Comparison of ENCODE assay signal across 18 cellular contexts in the genomic region with DNA sequence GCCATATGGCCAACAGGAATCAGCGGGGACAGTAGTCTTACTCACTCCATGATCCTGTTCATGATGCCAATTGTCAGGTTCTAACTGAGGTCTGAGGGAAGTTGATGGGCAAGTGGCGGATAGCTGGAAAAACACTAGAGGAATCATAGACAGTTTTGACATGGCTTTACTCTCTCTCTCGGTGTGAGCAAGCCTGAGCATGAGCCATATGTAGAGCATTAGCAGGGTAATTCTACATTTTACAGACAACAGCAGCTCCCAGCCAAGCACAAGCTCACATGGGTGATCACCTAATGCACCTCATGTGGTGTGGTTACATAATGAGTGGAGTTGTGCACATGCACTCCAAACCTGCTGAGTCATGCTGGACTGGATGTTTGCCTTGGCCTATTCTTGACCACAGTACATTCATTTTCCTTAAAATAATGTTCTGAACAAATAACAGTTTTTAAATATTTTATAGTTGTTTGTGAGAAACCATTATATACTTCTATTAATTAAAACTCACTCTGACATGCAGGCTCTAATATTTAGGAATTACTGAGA.
DNase-seq lines count a peak whose midpoint lies in the region; ATAC-seq and TF ChIP-seq lines count a peak whose summit lies in the region.
"Had no signal": no experiment of that assay in that cellular context is flagged by ENCODE, and none has a peak within 500 bp of the region (broad histone marks: within the 10 kb centered on the region; RNA-seq: fewer than 3 reads in every experiment).

No MANE protein-coding gene starts in this region.

- H3K9me3 ChIP-seq in GM23248 (ENCODE audit: low read depth) (no peaks in the 10 kb centered on the region), adipocyte (ENCODE audit: control insufficient read depth, low read length) (no peaks in the 10 kb centered on the region), tibial nerve (no peaks in the 10 kb centered on the region)
- H3K9me3 ChIP-seq: esophagus muscularis mucosa, SJSA1 had no signal

- 54 to 61% methylated on average over 3 of the region's 3 CpGs for WGBS in GM23248 (ENCODE audit: low coverage in 1 of 2, low lambda C conversion rate in 2 of 2, missing lambda C conversion rate in 2 of 2), 2 experiments
- 85 to 87% methylated on average over 3 of the region's 3 CpGs for WGBS in tibial nerve, 2 donors

- H3K9ac ChIP-seq in GM23248 (no peak overlapping the region), adipocyte (ENCODE audit: low read length) (no peak overlapping the region)

- H4K20me1 ChIP-seq in GM23248 (ENCODE audit: insufficient read depth), result no peaks in the 10 kb centered on the region

- H3F3A ChIP-seq in GM23248 (ENCODE audit: insufficient read depth), result no peaks in the 10 kb centered on the region

- DNase-seq in ACHN (peak; percentile 18), GM23248 (peak; percentile 59), adipocyte (ENCODE audit: low read depth) (peak; percentile 16), glomerular visceral epithelial cell (ENCODE audit: extremely low spot score) (peak; percentile 8), tibial nerve (ENCODE audit: low spot score in 2 of 2) (no peak), NCI-H1694 treated with DMSO at 0.1 percent for 48 hours (lab: John Stamatoyannopoulos, UW) (no peak), NCI-H510A treated with DMSO at 0.1 percent for 48 hours (lab: John Stamatoyannopoulos, UW) (no peak)
- DNase-seq: activated CD4-positive, alpha-beta T cell treated with anti-CD3 and anti-CD28 coated beads, Interleukin-2, amount 10 ng/mL, durations not matched to agents 7 days and 5 days; activated T-cell treated with anti-CD3 and anti-CD28 coated beads, Interleukin-2, amount 50 U/mL, for 4 hours; AML-193; NCI-H2227 treated with DMSO at 0.1 percent for 48 hours; stimulated activated naive CD8-positive, alpha-beta T cell treated with anti-CD3 and anti-CD28 coated beads, Interleukin-15, Interleukin-2, amounts not matched to agents 100 U/mL and 50 U/mL, for 24 hours; T1000 had no signal

- H3K4me2 ChIP-seq in GM23248 (ENCODE audit: unreplicated experiment), result no peak overlapping the region

- H3K4me1 ChIP-seq in GM23248 (ENCODE audit: insufficient read depth), result no peaks in the 10 kb centered on the region
- H3K4me1 ChIP-seq in adipocyte (ENCODE audit: control insufficient read depth, insufficient read depth, low read length), result no peaks in the 10 kb centered on the region
- H3K4me1 ChIP-seq in tibial nerve, result no peaks in the 10 kb centered on the region
- H3K4me1 ChIP-seq: SJSA1 had no signal

- H3K79me2 ChIP-seq in GM23248 (ENCODE audit: insufficient read depth), result no peaks in the 10 kb centered on the region

- no peak for ATAC-seq in GM18498 (IDR thresholded peaks at IDR 0.05; ENCODE audit: unreplicated experiment)
- ATAC-seq: activated T-cell treated with anti-CD3 and anti-CD28 coated beads, Interleukin-2, amount 50 U/mL, for 4 hours; stimulated activated naive CD8-positive, alpha-beta T cell treated with anti-CD3 and anti-CD28 coated beads, Interleukin-15, Interleukin-2, amounts not matched to agents 100 U/mL and 50 U/mL, for 24 hours had no signal

- no peaks in the 10 kb centered on the region for H3K27me3 ChIP-seq in GM23248 (replicated peaks; ENCODE audit: insufficient read depth)
- no peaks in the 10 kb centered on the region for H3K27me3 ChIP-seq in adipocyte (replicated peaks; ENCODE audit: control insufficient read depth, insufficient read depth, low read length)
- H3K27me3 ChIP-seq in tibial nerve, result no peaks in the 10 kb centered on the region
- H3K27me3 ChIP-seq: esophagus muscularis mucosa had no signal

- H3K4me3 ChIP-seq in GM23248 (no peak overlapping the region), adipocyte (ENCODE audit: low read length) (no peak overlapping the region), tibial nerve (no peak overlapping the region)
- H3K4me3 ChIP-seq: coronary artery, esophagus muscularis mucosa, SJSA1, skin epidermis had no signal

- no peaks in the 10 kb centered on the region for H3K9me2 ChIP-seq in GM23248 (ENCODE audit: insufficient read depth)

- TF ChIP-seq EP300 in tibial nerve (IDR thresholded peaks at IDR 0.05), result no peak

- no peak for TF ChIP-seq CTCF in tibial nerve (IDR thresholded peaks at IDR 0.05)

- H3K27ac ChIP-seq in GM23248 (no peak overlapping the region), tibial nerve (no peak overlapping the region)
- H3K27ac ChIP-seq: coronary artery, esophagus muscularis mucosa, SJSA1, skin epidermis had no signal

- no peaks in the 10 kb centered on the region for H3K36me3 ChIP-seq in GM23248 (ENCODE audit: low read depth)
- no peaks in the 10 kb centered on the region for H3K36me3 ChIP-seq in adipocyte (ENCODE audit: control insufficient read depth, insufficient read depth, low read length, severe bottlenecking)
- no peaks in the 10 kb centered on the region for H3K36me3 ChIP-seq in tibial nerve
- H3K36me3 ChIP-seq: esophagus muscularis mucosa, SJSA1 had no signal

- in situ Hi-C loops in ACHN (cut with HindIII; ENCODE audit: low pct_ligation_motif_present, low pct_unique_long_range_greater_than_20kb, low sequenced_read_pairs), result no loop called here
- in situ Hi-C loops in GM23248 (cut with MboI), result loop anchor here (10.0 to 25.0 kb wide), 2 partner anchors 190 to 453 kb away; no protein-coding TSS in a partner anchor

- TF ChIP-seq POLR2A in tibial nerve (IDR thresholded peaks at IDR 0.05), result no peak

- H2AFZ ChIP-seq in GM23248, result no peak overlapping the region

Comparison
In these comparisons a context has a peak if more than half of its experiments do, and no peak if none do; other contexts are left out.
1. DNase-seq: peak in ACHN (single experiment), GM23248 (single experiment), adipocyte (single experiment) and glomerular visceral epithelial cell (single experiment); none in tibial nerve (0 of 2), NCI-H1694 treated with DMSO at 0.1 percent for 48 hours (single experiment) and NCI-H510A treated with DMSO at 0.1 percent for 48 hours (single experiment).